20 cellular contexts compared by ENCODE assay signal in the genomic region with DNA sequence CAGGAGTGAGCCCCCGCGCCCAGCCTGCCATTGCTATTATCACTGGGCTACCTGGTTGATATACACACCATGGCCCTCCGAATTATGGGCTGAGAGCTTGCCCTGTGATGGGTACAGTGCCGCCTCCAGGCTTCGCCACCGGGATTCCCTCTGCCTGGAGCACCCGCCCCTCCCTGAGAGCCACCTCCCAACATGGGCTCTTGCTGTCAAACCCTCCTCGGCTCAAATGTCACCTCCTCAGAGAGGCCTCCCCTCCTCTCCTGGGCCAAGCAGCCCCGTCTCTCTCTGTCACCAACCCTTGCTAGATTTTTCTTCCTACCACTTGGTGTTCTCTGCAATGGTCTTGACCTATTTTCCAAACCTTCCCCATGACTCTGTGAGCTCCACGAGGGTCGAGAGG. TPM values are rescaled to one million over a fixed set of nuclear protein-coding genes. Genes with fewer than 3 reads are reported as not detected.
DNase-seq lines count a peak whose midpoint lies in the region; ATAC-seq and TF ChIP-seq lines count a peak whose summit lies in the region.
"Had no signal": no experiment of that assay in that cellular context is flagged by ENCODE, and none has a peak within 500 bp of the region (broad histone marks: within the 10 kb centered on the region; RNA-seq: fewer than 3 reads in every experiment).

No MANE protein-coding gene starts in this region.

- H3K36me3 Mint-ChIP-seq in endodermal cell (ENCODE audit: low read depth) = no peaks in the 10 kb centered on the region
- H3K36me3 Mint-ChIP-seq: activated naive CD8-positive, alpha-beta T cell treated with anti-CD3 and anti-CD28 coated beads, Interleukin-2, amount 10 ng/mL, durations not matched to agents 7 days and 5 days had no signal

- H3K27ac ChIP-seq in BLaER1 treated with 17β-estradiol and CSF1 and Interleukin-3, amounts not matched to agents 10 nM and 100 nM = peak overlapping the region in 7 of 11 experiments; percentile 55 to 80 (median 69); a peak in 11 of 22 replicates
- H3K27ac ChIP-seq in HUES48 (ENCODE audit: low read depth, low read length) (no peak overlapping the region), endodermal cell (ENCODE audit: low read depth, low read length) (no peak overlapping the region), neuronal stem cell (replicated peaks; ENCODE audit: low read length) (peak overlapping the region; percentile 5)
- H3K27ac ChIP-seq: body of pancreas had no signal

- no peaks in the 10 kb centered on the region; a peak in 1 of 22 replicates for H4K20me1 ChIP-seq in BLaER1 treated with 17β-estradiol and CSF1 and Interleukin-3, amounts not matched to agents 10 nM and 100 nM

- peaks cover 12 to 72% (median 50%) of the 10 kb centered on the region in 10 experiments for H3K4me1 ChIP-seq in BLaER1 treated with 17β-estradiol and CSF1 and Interleukin-3, amounts not matched to agents 10 nM and 100 nM
- H3K4me1 ChIP-seq in HUES48 (ENCODE audit: control insufficient read depth, insufficient read depth, low read length) (peaks cover 10% of the 10 kb centered on the region), endodermal cell (ENCODE audit: control insufficient read depth, insufficient read depth, low read length) (peaks cover 5% of the 10 kb centered on the region), neuronal stem cell (ENCODE audit: control insufficient read depth in 2 of 2, insufficient read depth in 1 of 2, low read depth in 1 of 2, low read length in 2 of 2) (peaks cover 22 to 23% of the 10 kb centered on the region in 2 donors)

- no peak overlapping the region for H3K23ac ChIP-seq in neuronal stem cell (ENCODE audit: low read depth, low read length, poor library complexity)

- H2BK12ac ChIP-seq in neuronal stem cell (ENCODE audit: low read length) = no peak overlapping the region

- H3K4me1 Mint-ChIP-seq in endodermal cell = peaks cover 19% of the 10 kb centered on the region

- H3K36me3 ChIP-seq in BLaER1 treated with 17β-estradiol and CSF1 and Interleukin-3, amounts not matched to agents 10 nM and 100 nM = no peaks in the 10 kb centered on the region
- no peaks in the 10 kb centered on the region for H3K36me3 ChIP-seq in HUES48 (ENCODE audit: control insufficient read depth, insufficient read depth, low read length)
- no peaks in the 10 kb centered on the region for H3K36me3 ChIP-seq in endodermal cell (ENCODE audit: control insufficient read depth, insufficient read depth, low read length)
- no peaks in the 10 kb centered on the region for H3K36me3 ChIP-seq in neuronal stem cell (replicated peaks in 1 of 2; ENCODE audit: control insufficient read depth in 2 of 2, insufficient read depth in 2 of 2, low read length in 2 of 2)

- H3K79me1 ChIP-seq in neuronal stem cell (ENCODE audit: low read depth, low read length) = no peaks in the 10 kb centered on the region

- H3K14ac ChIP-seq in neuronal stem cell (ENCODE audit: low read length) = no peak overlapping the region

- H4K8ac ChIP-seq in neuronal stem cell (ENCODE audit: low read depth, low read length) = no peak overlapping the region

- H2BK15ac ChIP-seq in neuronal stem cell (ENCODE audit: low read length) = peak overlapping the region; percentile 62

- no peak overlapping the region for H4K91ac ChIP-seq in neuronal stem cell (ENCODE audit: low read depth, low read length, poor library complexity)

- DNase-seq in endodermal cell (peak; percentile 74), neuronal stem cell (ENCODE audit: low spot score) (no peak), NCI-H446 treated with DMSO at 0.1 percent for 48 hours (lab: John Stamatoyannopoulos, UW) (no peak), cerebellar nuclear complex (lab: John Stamatoyannopoulos, UW) (no peak)
- DNase-seq in activated CD8-positive, alpha-beta memory T cell treated with anti-CD3 and anti-CD28 coated beads, Interleukin-2, amount 50 U/mL, for 4 hours = no peak
- DNase-seq: activated CD4-positive, CD25-positive, alpha-beta regulatory T cell treated with anti-CD3 and anti-CD28 coated beads, Interleukin-2, amount 50 U/mL, for 72 hours; activated naive CD8-positive, alpha-beta T cell treated with anti-CD3 and anti-CD28 coated beads, Interleukin-2, amount 10 ng/mL, durations not matched to agents 7 days and 5 days; body of pancreas; Karpas-422; kidney glomerular epithelial cell; NCI-H1048; NCI-H2107; SK-N-SH; stimulated activated CD4-positive, alpha-beta T cell treated with anti-CD3 and anti-CD28 coated beads, Interleukin-15, amount 100 ng/mL, for 24 hours; T-helper 9 cell; testis had no signal

- H3K18ac ChIP-seq in neuronal stem cell (ENCODE audit: low read length) = peak overlapping the region; percentile 93

- H3K9me3 Mint-ChIP-seq in endodermal cell = no peaks in the 10 kb centered on the region
- H3K9me3 Mint-ChIP-seq: activated naive CD8-positive, alpha-beta T cell treated with anti-CD3 and anti-CD28 coated beads, Interleukin-2, amount 10 ng/mL, durations not matched to agents 7 days and 5 days; activated T-helper 1 cell treated with anti-CD3 and anti-CD28 coated beads, Interleukin-12 subunit alpha, Interleukin-12 subunit beta, Interleukin-2, Interleukin-4 antibody, amounts not matched to agents 30 ng/mL and 10 ng/mL and 1 ng/mL, durations not matched to agents 14 hours and 24 hours and 36 hours had no signal

- no peak for TF ChIP-seq CTCF in endodermal cell (conservative IDR thresholded peaks at IDR 0.05)

- H2AFZ ChIP-seq in neuronal stem cell (ENCODE audit: low read length) = peak overlapping the region; percentile 90

- H3K4ac ChIP-seq in neuronal stem cell (ENCODE audit: low read length) = no peak overlapping the region

- peak overlapping the region; percentile 87 for H2BK5ac ChIP-seq in neuronal stem cell (ENCODE audit: low read length)

- 50 to 74% methylated on average over 4 to 11 of the region's 11 CpGs for WGBS in endodermal cell (ENCODE audit: insufficient coverage in 1 of 2, insufficient read length in 1 of 2), 2 experiments
- no CpG with 5 or more reads among the region's 11 CpGs for WGBS in neuronal stem cell (ENCODE audit: extremely low coverage in 2 of 2, insufficient read length in 2 of 2, insufficient replicate concordance in 1 of 2), 2 donors

- no peaks in the 10 kb centered on the region for H3K9me3 ChIP-seq in BLaER1 treated with 17β-estradiol and CSF1 and Interleukin-3, amounts not matched to agents 10 nM and 100 nM (replicated peaks in 1 of 11)
- H3K9me3 ChIP-seq in HUES48 (ENCODE audit: control insufficient read depth, insufficient read depth, low read length) = no peaks in the 10 kb centered on the region
- no peaks in the 10 kb centered on the region for H3K9me3 ChIP-seq in endodermal cell (ENCODE audit: control insufficient read depth, low read length)
- no peaks in the 10 kb centered on the region for H3K9me3 ChIP-seq in neuronal stem cell (replicated peaks in 1 of 2; ENCODE audit: control insufficient read depth in 2 of 2, insufficient read depth in 1 of 2, low read depth in 1 of 2, low read length in 2 of 2)
- H3K9me3 ChIP-seq: body of pancreas, SK-N-SH, testis had no signal

- no peak overlapping the region for H2AK5ac ChIP-seq in neuronal stem cell (ENCODE audit: low read depth, low read length)

- ATAC-seq in GM19397 (IDR thresholded peaks at IDR 0.05; ENCODE audit: unreplicated experiment) = no peak
- ATAC-seq: body of pancreas had no signal

- peaks cover 0 to 16% (median 0%) of the 10 kb centered on the region in 11 experiments; a peak in 4 of 22 replicates for H3K27me3 ChIP-seq in BLaER1 treated with 17β-estradiol and CSF1 and Interleukin-3, amounts not matched to agents 10 nM and 100 nM
- H3K27me3 ChIP-seq in HUES48 (ENCODE audit: control insufficient read depth, insufficient read depth, low read length) (0 out of 2 replicates have a peak, but pooled peaks cover 5% of the 10 kb centered on the region), endodermal cell (ENCODE audit: control insufficient read depth, insufficient read depth, low read length, poor library complexity, severe bottlenecking) (no peaks in the 10 kb centered on the region), neuronal stem cell (ENCODE audit: control insufficient read depth in 3 of 3, insufficient read depth in 3 of 3, low read depth in 1 of 3, low read length in 3 of 3) (peaks cover 0 to 18% (median 18%) of the 10 kb centered on the region in 3 experiments)
- H3K27me3 ChIP-seq: body of pancreas, testis had no signal

- no peak overlapping the region for H3K4me3 Mint-ChIP-seq in endodermal cell
- H3K4me3 Mint-ChIP-seq: activated naive CD8-positive, alpha-beta T cell treated with anti-CD3 and anti-CD28 coated beads, Interleukin-2, amount 10 ng/mL, durations not matched to agents 7 days and 5 days; activated T-helper 1 cell treated with anti-CD3 and anti-CD28 coated beads, Interleukin-12 subunit alpha, Interleukin-12 subunit beta, Interleukin-2, Interleukin-4 antibody, amounts not matched to agents 30 ng/mL and 10 ng/mL and 1 ng/mL, durations not matched to agents 14 hours and 24 hours and 36 hours had no signal

- H3K4me3 ChIP-seq in BLaER1 treated with 17β-estradiol and CSF1 and Interleukin-3, amounts not matched to agents 10 nM and 100 nM = no peak overlapping the region; a peak in 1 of 20 replicates
- H3K4me3 ChIP-seq in HUES48 (ENCODE audit: low read depth, low read length) (peak overlapping the region; percentile 37; the same call in 1 of the 2 replicates), endodermal cell (ENCODE audit: low read length) (no peak overlapping the region), neuronal stem cell (ENCODE audit: low read length in 2 of 2) (no peak overlapping the region)
- H3K4me3 ChIP-seq: body of pancreas had no signal

- no peak overlapping the region for H3K27ac Mint-ChIP-seq in endodermal cell
- H3K27ac Mint-ChIP-seq: activated naive CD8-positive, alpha-beta T cell treated with anti-CD3 and anti-CD28 coated beads, Interleukin-2, amount 10 ng/mL, durations not matched to agents 7 days and 5 days; activated T-helper 1 cell treated with anti-CD3 and anti-CD28 coated beads, Interleukin-12 subunit alpha, Interleukin-12 subunit beta, Interleukin-2, Interleukin-4 antibody, amounts not matched to agents 30 ng/mL and 10 ng/mL and 1 ng/mL, durations not matched to agents 14 hours and 24 hours and 36 hours had no signal

- H3K4me2 ChIP-seq in BLaER1 treated with 17β-estradiol and CSF1 and Interleukin-3, amounts not matched to agents 10 nM and 100 nM = peak overlapping the region in 9 of 11 experiments; percentile 72 to 82 (median 76); a peak in 18 of 22 replicates
- peak overlapping the region; percentile 52 for H3K4me2 ChIP-seq in neuronal stem cell (ENCODE audit: insufficient read depth, low read length, poor library complexity, severe bottlenecking)
- H3K4me2 ChIP-seq: SK-N-SH had no signal

- peak overlapping the region in 7 of 11 experiments; percentile 57 to 75 (median 68); a peak in 13 of 22 replicates for H3K9ac ChIP-seq in BLaER1 treated with 17β-estradiol and CSF1 and Interleukin-3, amounts not matched to agents 10 nM and 100 nM
- H3K9ac ChIP-seq in HUES48 (ENCODE audit: low read depth, low read length) = no peak overlapping the region
- no peak overlapping the region for H3K9ac ChIP-seq in endodermal cell (ENCODE audit: extremely low read depth, low read length, poor library complexity, severe bottlenecking)
- no peak overlapping the region for H3K9ac ChIP-seq in neuronal stem cell (ENCODE audit: low read depth, low read length, poor library complexity)
- H3K9ac ChIP-seq: SK-N-SH had no signal

- peak overlapping the region; percentile 74 for H2BK120ac ChIP-seq in neuronal stem cell (ENCODE audit: low read depth, low read length)

- H3K27me3 Mint-ChIP-seq in endodermal cell (ENCODE audit: insufficient read depth) = peaks cover 17% of the 10 kb centered on the region
- H3K27me3 Mint-ChIP-seq: activated naive CD8-positive, alpha-beta T cell treated with anti-CD3 and anti-CD28 coated beads, Interleukin-2, amount 10 ng/mL, durations not matched to agents 7 days and 5 days had no signal

RNA-seq across cellular contexts. Expression of a gene that starts 12.2 kb away (rescaled TPM):
- total RNA-seq in endodermal cell = 10 to 100 TPM; 75.0 to 80.3 TPM
- polyA plus RNA-seq in endodermal cell (2013, experiment 1 of 2) = 8.9 TPM
- polyA plus RNA-seq in endodermal cell (2013, experiment 2 of 2) = 10.2 TPM
- 0.36 TPM for polyA plus RNA-seq in neuronal stem cell (2013, experiment 1 of 2)
- 0.21 TPM for polyA plus RNA-seq in neuronal stem cell (2013, experiment 2 of 2)

RNA-seq across cellular contexts. Expression of a gene that starts 21.0 kb away (rescaled TPM):
- total RNA-seq in endodermal cell = 100 to 1,000 TPM; 488 to 575 TPM
- polyA plus RNA-seq in endodermal cell (2013, experiment 1 of 2) = 171 TPM
- polyA plus RNA-seq in endodermal cell (2013, experiment 2 of 2) = 199 TPM
- 162 TPM for polyA plus RNA-seq in neuronal stem cell (2013, experiment 1 of 2)
- 164 TPM for polyA plus RNA-seq in neuronal stem cell (2013, experiment 2 of 2)

RNA-seq across cellular contexts. Expression of a gene that starts 52.9 kb away (rescaled TPM):
- 10 to 100 TPM; 26.5 to 29.0 TPM for total RNA-seq in endodermal cell
- polyA plus RNA-seq in endodermal cell (2013, experiment 1 of 2) = 21.8 TPM
- 17.4 TPM for polyA plus RNA-seq in endodermal cell (2013, experiment 2 of 2)
- 19.2 TPM for polyA plus RNA-seq in neuronal stem cell (2013, experiment 1 of 2)
- polyA plus RNA-seq in neuronal stem cell (2013, experiment 2 of 2) = 20.0 TPM

Comparison
In these comparisons a context has a peak if more than half of its experiments do, and no peak if none do; other contexts are left out.
1. H3K27ac ChIP-seq: peak in BLaER1 treated with 17β-estradiol and CSF1 and Interleukin-3, amounts not matched to agents 10 nM and 100 nM (7 of 11) and neuronal stem cell (single experiment); none in HUES48 (single experiment) and endodermal cell (single experiment).
2. H3K9ac ChIP-seq: peak in BLaER1 treated with 17β-estradiol and CSF1 and Interleukin-3, amounts not matched to agents 10 nM and 100 nM (7 of 11); none in HUES48 (single experiment), endodermal cell (single experiment) and neuronal stem cell (single experiment).